ENCODE assay signal across 25 cellular contexts in the genomic region with DNA sequence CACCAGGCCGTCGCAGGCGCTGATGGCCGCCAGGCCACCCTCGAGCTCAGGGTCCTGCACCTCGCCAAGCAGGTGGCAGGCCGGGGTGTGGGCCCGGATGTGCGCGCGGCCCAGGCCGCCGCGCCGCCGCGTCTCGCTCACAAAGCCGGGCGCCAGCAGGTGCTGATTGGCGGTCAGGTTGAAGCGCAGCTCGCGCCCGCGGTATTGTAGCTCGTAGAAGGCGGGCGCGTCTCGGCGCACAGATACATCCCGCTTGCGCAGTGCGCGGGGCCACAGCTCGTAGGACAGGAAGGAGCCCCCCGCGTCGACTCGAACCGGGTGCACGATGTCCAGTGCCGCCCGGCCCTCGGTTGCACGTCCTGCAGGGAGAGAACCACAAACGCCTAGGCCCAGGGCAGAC.
"Had no signal": no experiment of that assay in that cellular context is flagged by ENCODE, and none has a peak within 500 bp of the region (broad histone marks: within the 10 kb centered on the region; RNA-seq: fewer than 3 reads in every experiment).

No MANE protein-coding gene starts in this region.

- H3K27ac ChIP-seq: HL-60, SJSA1, SK-N-MC had no signal

- H3K9me3 ChIP-seq: MG63, SJSA1 had no signal

- H3K36me3 Mint-ChIP-seq: IgD-negative memory B cell had no signal

- H3K4me3 Mint-ChIP-seq: IgD-negative memory B cell had no signal

- H3K27ac Mint-ChIP-seq: IgD-negative memory B cell had no signal

- H3K4me3 ChIP-seq: MG63, SJSA1, SK-N-MC had no signal

- H3K9me3 Mint-ChIP-seq: IgD-negative memory B cell had no signal

- DNase-seq: KBM-7, MG63, NCI-H1092, NCI-H1105 treated with DMSO at 0.1 percent for 48 hours, NCI-H1417 treated with DMSO at 0.1 percent for 48 hours, NCI-H146, NCI-H1694 treated with DMSO at 0.1 percent for 48 hours, NCI-H1930, NCI-H2081, NCI-H2107, NCI-H226, NCI-H446, NCI-H510A, NCI-H524 treated with DMSO at 0.1 percent for 48 hours, NCI-H69, NCI-H774, Right ventricle myocardium superior, RPMI8226, SIG-M5 had no signal

- H3K4me1 Mint-ChIP-seq: IgD-negative memory B cell had no signal

- FAIRE-seq: HTR-8/SVneo, RCC 7860 had no signal

- H3K36me3 ChIP-seq: MG63, SJSA1 had no signal

- H3K27me3 Mint-ChIP-seq: IgD-negative memory B cell had no signal

- H3K27me3 ChIP-seq: MG63, SJSA1 had no signal
